8 cellular contexts compared by ENCODE assay signal in the genomic region with DNA sequence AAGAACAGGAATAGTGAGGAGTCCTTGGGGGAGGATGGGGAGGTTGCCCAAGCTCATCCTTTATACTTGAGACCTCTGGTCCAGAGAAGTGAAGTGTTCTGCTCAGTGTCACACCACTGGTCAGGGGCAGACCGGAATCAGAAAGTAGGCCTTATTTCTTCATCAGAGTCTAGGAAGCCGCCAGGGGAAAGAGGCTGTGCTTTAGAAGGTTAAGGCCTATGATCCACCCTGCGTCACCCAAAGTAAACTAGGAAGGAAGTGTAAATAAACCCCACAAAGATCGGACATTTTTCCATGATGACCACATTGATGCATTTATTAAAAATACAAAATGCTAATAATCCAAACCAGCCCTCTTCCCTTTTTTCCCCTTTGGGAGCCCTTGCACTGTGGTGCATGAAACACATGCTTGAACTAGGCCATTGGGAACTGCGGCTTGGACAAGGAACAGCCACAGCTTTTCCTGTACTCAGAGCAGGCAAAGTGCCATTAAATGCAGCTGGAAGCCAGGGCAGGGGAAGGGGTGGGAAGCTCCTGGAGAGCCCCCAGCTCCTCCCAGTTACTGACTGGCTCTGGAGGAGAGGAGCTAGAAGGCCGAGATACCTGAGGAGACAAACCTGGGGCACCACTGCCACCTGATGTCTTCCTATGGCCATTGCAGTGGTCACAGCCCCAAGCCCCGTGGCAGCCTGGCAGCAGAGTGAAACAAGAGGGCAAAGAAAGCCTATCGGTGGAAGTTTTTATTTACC. TPM values are rescaled to one million over a fixed set of nuclear protein-coding genes. Genes with fewer than 3 reads are reported as not detected.
DNase-seq lines count a peak whose midpoint lies in the region; ATAC-seq and TF ChIP-seq lines count a peak whose summit lies in the region.

No MANE protein-coding gene starts in this region.

- H3K27ac ChIP-seq in WERI-Rb-1 (no peak overlapping the region), breast epithelium (peak overlapping the region; percentile 5 to 40)

- DNase-seq in BE2C (peak; percentile 78), NCI-H1930 (lab: John Stamatoyannopoulos, UW) (peak; percentile 24 to 25), WERI-Rb-1 (peak; percentile 84), breast epithelium (ENCODE audit: low spot score in 2 of 2) (peak; percentile 64 to 76), inferior parietal cortex (ENCODE audit: extremely low spot score) (peak; percentile 74)
- peak; percentile 11 to 53 for DNase-seq in stimulated activated CD4-positive, alpha-beta T cell treated with anti-CD3 and anti-CD28 coated beads, Interleukin-12 subunit alpha, Interleukin-12 subunit beta, amount 100 ng/mL, for 24 hours (ENCODE audit: low read depth in 2 of 2)

- no peaks in the 10 kb centered on the region for H3K36me3 ChIP-seq in BE2C
- H3K36me3 ChIP-seq in WERI-Rb-1 = no peaks in the 10 kb centered on the region
- H3K36me3 ChIP-seq in breast epithelium = no peaks in the 10 kb centered on the region

- H3K27me3 ChIP-seq in BE2C (no peaks in the 10 kb centered on the region), WERI-Rb-1 (ENCODE audit: insufficient read depth, low read depth, severe bottlenecking) (no peaks in the 10 kb centered on the region), breast epithelium (no peaks in the 10 kb centered on the region)

- H3K9me3 ChIP-seq in BE2C (no peaks in the 10 kb centered on the region), WERI-Rb-1 (ENCODE audit: severe bottlenecking) (no peaks in the 10 kb centered on the region), breast epithelium (no peaks in the 10 kb centered on the region)

- peak; percentile 55 for ATAC-seq in GM21447 (IDR thresholded peaks at IDR 0.05; ENCODE audit: unreplicated experiment)
- no peak for ATAC-seq in HG03159 (IDR thresholded peaks at IDR 0.05; ENCODE audit: unreplicated experiment)

- peak; percentile 75 for TF ChIP-seq CTCF in BE2C (IDR thresholded peaks at IDR 0.05; ENCODE audit: low read depth, low read length)
- TF ChIP-seq CTCF in WERI-Rb-1 (IDR thresholded peaks at IDR 0.05; ENCODE audit: low read depth, low read length) = peak; percentile 94
- peak; percentile 46 to 89 (median 85) for TF ChIP-seq CTCF in breast epithelium (IDR thresholded peaks at IDR 0.05)

- H3K4me3 ChIP-seq in BE2C (ENCODE audit: low read depth, low read length) (no peak overlapping the region), WERI-Rb-1 (ENCODE audit: low read depth, low read length) (no peak overlapping the region), breast epithelium (no peak overlapping the region)

- intact Hi-C loops in breast epithelium (cut with DNase I; ENCODE audit: low total_unique reads) = loop anchor here (5.0 kb wide), 1 partner anchor 314 kb away; no protein-coding TSS in a partner anchor

- no peak for TF ChIP-seq POLR2A in breast epithelium (IDR thresholded peaks at IDR 0.05)

- H3K4me1 ChIP-seq in BE2C = no peaks in the 10 kb centered on the region; the same call in 1 of the 2 replicates
- no peaks in the 10 kb centered on the region for H3K4me1 ChIP-seq in breast epithelium

RNA-seq across cellular contexts. Expression of a gene that starts 37.0 kb away (rescaled TPM):
- polyA plus RNA-seq in BE2C (2012; ENCODE audit: insufficient read depth, insufficient read length, low read depth) = 1.9 TPM
- total RNA-seq in breast epithelium = 1 to 10 TPM in 2 of 3 donors, under 1 TPM in 1; 0.80 to 2.6 (median 1.3) TPM

Comparison
In these comparisons a context has a peak if more than half of its experiments do, and no peak if none do; other contexts are left out.
1. DNase-seq: peak in every context shown above with its lines; median percentile 84 in WERI-Rb-1; 78 in BE2C; 74 in inferior parietal cortex; 70 in breast epithelium; 32 in stimulated activated CD4-positive, alpha-beta T cell treated with anti-CD3 and anti-CD28 coated beads, Interleukin-12 subunit alpha, Interleukin-12 subunit beta, amount 100 ng/mL, for 24 hours; 24 in NCI-H1930.